In genomic region chr1:224513787-224514209, GRCh38 we compare ENCODE assay signal across 8 cellular contexts.
DNase-seq lines count a peak whose midpoint lies in the region; ATAC-seq and TF ChIP-seq lines count a peak whose summit lies in the region.

No MANE protein-coding gene starts in this region.

- no peak overlapping the region for H3K4me3 ChIP-seq in AG09309 (ENCODE audit: control insufficient read depth, low read depth, low read length)
- no peak overlapping the region for H3K4me3 ChIP-seq in WI38 (ENCODE audit: low read depth, low read length)
- H3K4me3 ChIP-seq in kidney epithelial cell (ENCODE audit: low read depth, low read length): no peak overlapping the region

- DNase-seq in AG09309 (ENCODE audit: low read depth) (no peak), NCI-H2171 treated with DMSO at 0.1 percent for 48 hours (lab: John Stamatoyannopoulos, UW) (peak; percentile 76), T47D (ENCODE audit: low read depth in 1 of 2, low spot score in 1 of 2) (peak; percentile 79 to 89), kidney epithelial cell (ENCODE audit: low read depth) (no peak)
- peak; percentile 87 for DNase-seq in stimulated activated CD4-positive, alpha-beta T cell treated with anti-CD3 and anti-CD28 coated beads, Interleukin-4, amount 100 ng/mL, for 1 hour

- in situ Hi-C loops in T47D (cut with HindIII; ENCODE audit: low pct_unique_long_range_greater_than_20kb, low sequenced_read_pairs): no loop called here

- TF ChIP-seq CTCF in AG09309 (IDR thresholded peaks at IDR 0.05; ENCODE audit: control insufficient read depth, insufficient read depth, low read depth, low read length, missing control alignments) (peak; percentile 94), WI38 (IDR thresholded peaks at IDR 0.05; ENCODE audit: low read depth, low read length) (peak; percentile 86), kidney epithelial cell (IDR thresholded peaks at IDR 0.05; ENCODE audit: insufficient read depth, low read length, poor library complexity, severe bottlenecking) (peak; percentile 88)

- no peaks in the 10 kb centered on the region for H3K36me3 ChIP-seq in kidney epithelial cell (ENCODE audit: control insufficient read depth, insufficient read depth, low read length)

- ATAC-seq in GM18868 (IDR thresholded peaks at IDR 0.05; ENCODE audit: unreplicated experiment): peak; percentile 96
- peak; percentile 96 for ATAC-seq in HG03066 (IDR thresholded peaks at IDR 0.05; ENCODE audit: low read depth, unreplicated experiment)

- no peaks in the 10 kb centered on the region for H3K27me3 ChIP-seq in kidney epithelial cell (ENCODE audit: control insufficient read depth, insufficient read depth, low read length)

Comparison
In these comparisons a context has a peak if more than half of its experiments do, and no peak if none do; other contexts are left out.
1. DNase-seq: peak in NCI-H2171 treated with DMSO at 0.1 percent for 48 hours (single experiment), T47D (2 of 2) and stimulated activated CD4-positive, alpha-beta T cell treated with anti-CD3 and anti-CD28 coated beads, Interleukin-4, amount 100 ng/mL, for 1 hour (single experiment); none in AG09309 (single experiment) and kidney epithelial cell (single experiment).
2. Peak in every context shown above with its lines, with median percentiles within 50 percentile points of each other: CTCF ChIP-seq.